In the genomic region with DNA sequence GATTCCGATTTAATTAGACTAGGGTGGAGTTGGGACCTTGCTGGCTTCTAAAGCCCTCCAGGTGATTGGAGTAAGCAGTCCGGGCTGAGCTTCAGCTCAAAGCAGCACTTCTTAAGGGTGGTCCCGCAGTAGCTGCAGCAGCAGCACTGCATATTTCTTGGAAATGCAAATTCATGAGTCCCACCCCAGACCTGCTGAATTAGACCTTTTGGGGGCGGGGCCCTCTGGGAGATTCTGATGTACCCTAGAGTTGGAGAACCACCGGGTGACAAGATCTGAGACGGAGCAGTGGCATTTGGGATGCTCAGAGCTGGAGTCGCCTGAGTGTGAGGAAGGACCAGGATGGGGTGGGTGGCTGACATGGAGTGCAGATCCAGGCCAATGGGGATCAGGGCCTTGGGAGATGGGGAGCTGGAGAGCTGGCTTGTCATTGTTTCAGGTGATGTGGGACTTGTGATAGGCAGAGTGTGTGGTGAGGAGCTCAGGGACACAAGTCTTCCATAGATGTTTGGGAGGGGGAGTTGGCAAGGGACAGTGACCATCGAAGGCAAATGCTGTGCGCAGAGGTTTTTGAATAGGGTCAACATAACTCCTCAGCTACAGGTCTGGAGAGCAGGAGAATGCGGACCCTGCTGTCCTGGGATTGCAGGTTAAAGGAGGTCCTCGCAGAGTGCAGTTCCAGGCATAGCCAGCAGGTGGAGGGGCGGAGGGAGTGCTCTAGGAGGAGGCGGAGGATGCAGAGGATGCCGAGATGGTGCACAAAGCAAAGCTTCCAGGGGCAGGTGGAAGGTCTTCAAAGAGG, we compare ENCODE assay signal across 8 cellular contexts.
DNase-seq lines count a peak whose midpoint lies in the region; ATAC-seq and TF ChIP-seq lines count a peak whose summit lies in the region.

No MANE protein-coding gene starts in this region.

- no peaks in the 10 kb centered on the region for H3K4me1 ChIP-seq in HCT116 (ENCODE audit: control insufficient read depth in 1 of 2, insufficient read depth in 2 of 2, low read length in 2 of 2)

- no peak overlapping the region for H2AFZ ChIP-seq in HCT116 (ENCODE audit: low read depth, low read length, poor library complexity, severe bottlenecking)

- intact Hi-C loops in HCT116 (cut with micrococcal nuclease), result loop anchor here (10.0 kb wide), 1 partner anchor 506 kb away; no protein-coding TSS in a partner anchor
- intact Hi-C loops in activated CD4-positive, alpha-beta T cell treated with anti-CD3 and anti-CD28 coated beads, Interleukin-2, amount 10 ng/mL, durations not matched to agents 24 days and 14 days (cut with micrococcal nuclease), result no loop called here

- no TSS peak for BruUV-seq in HCT116 (replicated peaks; lab: Mats Ljungman, UMichigan)

- H3K9ac ChIP-seq in HCT116 (ENCODE audit: low read length), result no peak overlapping the region

- H3K27ac Mint-ChIP-seq in activated CD4-positive, alpha-beta T cell treated with anti-CD3 and anti-CD28 coated beads, Interleukin-2, amount 10 ng/mL, durations not matched to agents 24 days and 14 days, result no peak overlapping the region
- no peak overlapping the region for H3K27ac Mint-ChIP-seq in mesothelial cell of epicardium

- RAD21 ChIA-PET in HCT116 (lab: Charles Lee; ENCODE audit: low non-redundant PET in 1 of 2, low total read pairs in 2 of 2, uncharacterized antibody in 2 of 2, unreplicated experiment in 2 of 2), result no interaction called here

- H3K4me3 ChIP-seq in GM12864 (ENCODE audit: low read depth, low read length) (no peak overlapping the region), HCT116 (replicated peaks in 1 of 2; ENCODE audit: low read depth in 1 of 2, low read length in 2 of 2) (no peak overlapping the region)

- H3K79me2 ChIP-seq in HCT116 (ENCODE audit: insufficient read depth, low read length), result no peaks in the 10 kb centered on the region

- H3K4me2 ChIP-seq in HCT116 (ENCODE audit: low read length), result no peak overlapping the region

- ATAC-seq in HCT116 (peak; percentile 95), GM19455 (IDR thresholded peaks at IDR 0.05; ENCODE audit: unreplicated experiment) (no peak)

- peak; percentile 19; the same call in 1 of the 2 replicates for TF ChIP-seq RAD21 in HCT116 (IDR thresholded peaks at IDR 0.05; ENCODE audit: low read depth)

- peaks cover 7% of the 10 kb centered on the region; the same call in 1 of the 2 replicates for H3K27me3 ChIP-seq in HCT116 (ENCODE audit: insufficient read depth, low read length)

- no peaks in the 10 kb centered on the region for H3K9me3 Mint-ChIP-seq in activated CD4-positive, alpha-beta T cell treated with anti-CD3 and anti-CD28 coated beads, Interleukin-2, amount 10 ng/mL, durations not matched to agents 24 days and 14 days
- no peaks in the 10 kb centered on the region for H3K9me3 Mint-ChIP-seq in mesothelial cell of epicardium

- H3K36me3 Mint-ChIP-seq in activated CD4-positive, alpha-beta T cell treated with anti-CD3 and anti-CD28 coated beads, Interleukin-2, amount 10 ng/mL, durations not matched to agents 24 days and 14 days (ENCODE audit: low read depth), result no peaks in the 10 kb centered on the region
- H3K36me3 Mint-ChIP-seq in mesothelial cell of epicardium, result no peaks in the 10 kb centered on the region

- DNase-seq in GM12864 (ENCODE audit: low read depth) (peak; percentile 10), HCT116 (ENCODE audit: low read depth, low spot score) (peak; percentile 33), NCI-H1694 (lab: John Stamatoyannopoulos, UW) (peak; percentile 4), mesothelial cell of epicardium (ENCODE audit: low spot score in 2 of 2, unreplicated experiment in 2 of 2) (peak; percentile 45 to 84)
- DNase-seq in activated CD4-positive, alpha-beta T cell treated with anti-CD3 and anti-CD28 coated beads, Interleukin-2, amount 10 ng/mL, durations not matched to agents 24 days and 14 days, result peak; percentile 88
- DNase-seq in effector CD8-positive, alpha-beta T cell (lab: John Stamatoyannopoulos, UW), result peak; percentile 3
- DNase-seq in stimulated activated naive CD4-positive, alpha-beta T cell (lab: John Stamatoyannopoulos, UW), result peak in 4 of 6 experiments; percentile 6 to 28 (median 21)

- POLR2A ChIA-PET in HCT116 (lab: Charles Lee), result interaction anchor here (0.7 kb wide), 1 partner anchor 1206 kb away, joined by 3 read pairs; no protein-coding TSS in a partner anchor

- no peaks in the 10 kb centered on the region for H4K20me1 ChIP-seq in HCT116 (ENCODE audit: insufficient read depth)

- TF ChIP-seq POLR2A in HCT116 (IDR thresholded peaks at IDR 0.05; ENCODE audit: borderline replicate concordance, extremely low read depth, insufficient read depth, insufficient read length), result no peak

- H3K36me3 ChIP-seq in HCT116 (ENCODE audit: control insufficient read depth in 1 of 2, insufficient read depth in 2 of 2, low read length in 2 of 2), result no peaks in the 10 kb centered on the region

- TF ChIP-seq CTCF in GM12864 (IDR thresholded peaks at IDR 0.05; ENCODE audit: low read depth, low read length, missing control alignments) (peak; percentile 99), HCT116 (IDR thresholded peaks at IDR 0.05 in 2 of 3, conservative IDR thresholded peaks at IDR 0.05 in 1 of 3; ENCODE audit: borderline replicate concordance in 1 of 3, insufficient read depth in 1 of 3, low read depth in 2 of 3, low read length in 2 of 3) (peak; percentile 29 to 97 (median 83); a peak in 5 of 6 replicates), mesothelial cell of epicardium (IDR thresholded peaks at IDR 0.05; ENCODE audit: unreplicated experiment) (peak; percentile 87)

- peaks cover 1% of the 10 kb centered on the region for H3K4me1 Mint-ChIP-seq in activated CD4-positive, alpha-beta T cell treated with anti-CD3 and anti-CD28 coated beads, Interleukin-2, amount 10 ng/mL, durations not matched to agents 24 days and 14 days
- H3K4me1 Mint-ChIP-seq in mesothelial cell of epicardium, result no peaks in the 10 kb centered on the region

- no peak overlapping the region for H3K4me3 Mint-ChIP-seq in activated CD4-positive, alpha-beta T cell treated with anti-CD3 and anti-CD28 coated beads, Interleukin-2, amount 10 ng/mL, durations not matched to agents 24 days and 14 days
- H3K4me3 Mint-ChIP-seq in mesothelial cell of epicardium, result no peak overlapping the region

- CTCF ChIA-PET in HCT116 (lab: Charles Lee), result interaction anchor here (0.8 to 1.3 kb wide), 3 partner anchors 9 to 52 kb away, joined by 3 to 7 read pairs (median 3); no protein-coding TSS in a partner anchor

- H3K27me3 Mint-ChIP-seq in activated CD4-positive, alpha-beta T cell treated with anti-CD3 and anti-CD28 coated beads, Interleukin-2, amount 10 ng/mL, durations not matched to agents 24 days and 14 days, result peaks cover 2% of the 10 kb centered on the region
- H3K27me3 Mint-ChIP-seq in mesothelial cell of epicardium (ENCODE audit: low read depth), result peaks cover 42% of the 10 kb centered on the region

- H3K27ac ChIP-seq in HCT116 (ENCODE audit: low read depth, low read length), result no peak overlapping the region

- no peaks in the 10 kb centered on the region for H3K9me2 ChIP-seq in HCT116 (ENCODE audit: insufficient read depth)

- no peaks in the 10 kb centered on the region for H3K9me3 ChIP-seq in HCT116 (ENCODE audit: control insufficient read depth in 1 of 2, insufficient read depth in 1 of 2, low read depth in 1 of 2, low read length in 2 of 2)

TF ChIP-seq in HCT116, 20 proteins besides CTCF, POLR2A, EP300 and RAD21:
- TF ChIP-seq, protein P1, sequence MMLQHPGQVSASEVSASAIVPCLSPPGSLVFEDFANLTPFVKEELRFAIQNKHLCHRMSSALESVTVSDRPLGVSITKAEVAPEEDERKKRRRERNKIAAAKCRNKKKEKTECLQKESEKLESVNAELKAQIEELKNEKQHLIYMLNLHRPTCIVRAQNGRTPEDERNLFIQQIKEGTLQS (IDR thresholded peaks at IDR 0.05), result no peak
- TF ChIP-seq TCF7L2 (IDR thresholded peaks at IDR 0.05; ENCODE audit: borderline replicate concordance, extremely low read depth, insufficient read depth, insufficient read length), result peak; percentile 35

Comparison
In these comparisons a context has a peak if more than half of its experiments do, and no peak if none do; other contexts are left out.
1. DNase-seq: peak in every context shown above with its lines; median percentile 88 in activated CD4-positive, alpha-beta T cell treated with anti-CD3 and anti-CD28 coated beads, Interleukin-2, amount 10 ng/mL, durations not matched to agents 24 days and 14 days; 64 in mesothelial cell of epicardium; 33 in HCT116; 21 in stimulated activated naive CD4-positive, alpha-beta T cell; 10 in GM12864; 4 in NCI-H1694; 3 in effector CD8-positive, alpha-beta T cell.